ENCODE assay signal across 8 cellular contexts in genomic region chr16:89909777-89910716, GRCh38. TPM values are rescaled to one million over a fixed set of nuclear protein-coding genes. Genes with fewer than 3 reads are reported as not detected.
DNase-seq lines count a peak whose midpoint lies in the region; ATAC-seq and TF ChIP-seq lines count a peak whose summit lies in the region.

No MANE protein-coding gene starts in this region.

- H3K27ac Mint-ChIP-seq in CD4-positive, alpha-beta memory T cell, result peak overlapping the region in 3 of 7 donors; percentile 59 to 78 (median 73)

- CTCF ChIA-PET in CD4-positive, alpha-beta memory T cell (lab: Charles Lee; ENCODE audit: partially characterized antibody), result interaction anchor here (0.7 to 3.5 kb wide), 23 partner anchors 9 to 268 kb away, joined by 3 to 33 read pairs (median 3); partner anchors contain the start of genes MC1R and SPATA2L

- no peak for TF ChIP-seq POLR2A in transverse colon (IDR thresholded peaks at IDR 0.05)

- H3K4me3 Mint-ChIP-seq in CD4-positive, alpha-beta memory T cell, result no peak overlapping the region

- no peaks in the 10 kb centered on the region for H3K27me3 ChIP-seq in CD4-positive, alpha-beta memory T cell (ENCODE audit: insufficient read depth, low read length)
- no peaks in the 10 kb centered on the region for H3K27me3 ChIP-seq in neutrophil
- no peaks in the 10 kb centered on the region for H3K27me3 ChIP-seq in transverse colon

- TF ChIP-seq CTCF in foreskin fibroblast (IDR thresholded peaks at IDR 0.05; ENCODE audit: low read depth, low read length) (peak; percentile 90), neutrophil (IDR thresholded peaks at IDR 0.05) (peak; percentile 74), transverse colon (IDR thresholded peaks at IDR 0.05) (peak; percentile 82 to 89 (median 89))

- ATAC-seq in HG03460 (IDR thresholded peaks at IDR 0.05; ENCODE audit: unreplicated experiment), result peak; percentile 56

- H3K4me1 Mint-ChIP-seq in CD4-positive, alpha-beta memory T cell, result peaks cover 3 to 23% (median 5%) of the 10 kb centered on the region in 4 donors

- POLR2A ChIA-PET in CD4-positive, alpha-beta memory T cell (lab: Charles Lee; ENCODE audit: partially characterized antibody), result interaction anchor here (0.6 to 2.3 kb wide), 8 partner anchors 9 to 213 kb away, joined by 3 to 9 read pairs (median 4); partner anchors contain the start of genes MC1R, TCF25 and TUBB3

- no peaks in the 10 kb centered on the region for H3K9me3 Mint-ChIP-seq in CD4-positive, alpha-beta memory T cell

- H3K9me3 ChIP-seq in CD4-positive, alpha-beta memory T cell (ENCODE audit: control insufficient read depth in 1 of 2, low read length in 2 of 2), result no peaks in the 10 kb centered on the region
- no peaks in the 10 kb centered on the region for H3K9me3 ChIP-seq in neutrophil
- no peaks in the 10 kb centered on the region for H3K9me3 ChIP-seq in transverse colon

- peaks cover 3% of the 10 kb centered on the region for H3K4me1 ChIP-seq in CD4-positive, alpha-beta memory T cell (ENCODE audit: insufficient read depth, low read length)
- no peaks in the 10 kb centered on the region for H3K4me1 ChIP-seq in neutrophil (ENCODE audit: control insufficient read depth in 1 of 2, insufficient read depth in 1 of 2, low read depth in 1 of 2, low read length in 1 of 2)
- H3K4me1 ChIP-seq in transverse colon, result peaks cover 0 to 5% (median 2%) of the 10 kb centered on the region in 4 donors

- no peak overlapping the region for H3K4me3 ChIP-seq in CD4-positive, alpha-beta memory T cell (ENCODE audit: low read length in 2 of 2)
- H3K4me3 ChIP-seq in foreskin fibroblast (ENCODE audit: low read depth in 1 of 2, low read length in 2 of 2) (no peak overlapping the region), neutrophil (ENCODE audit: low read depth in 1 of 2, low read length in 1 of 2) (no peak overlapping the region), transverse colon (no peak overlapping the region)

- peak; percentile 61 to 73 (median 65) for DNase-seq in CD4-positive, alpha-beta memory T cell
- DNase-seq in SHP77 (lab: John Stamatoyannopoulos, UW) (peak; percentile 62 to 79), activated gamma-delta T cell (lab: John Stamatoyannopoulos, UW) (peak; percentile 47), foreskin fibroblast (peak; percentile 60 to 89), transverse colon (peak; percentile 79)
- no peak for DNase-seq in NK-92 treated with Interleukin-12 subunit alpha and Interleukin-12 subunit beta, amount 100 ng/mL, for 24 hours (lab: John Stamatoyannopoulos, UW)

- in situ Hi-C loops in transverse colon (cut with MboI; ENCODE audit: low pct_ligation_motif_present in 1 of 4, low pct_unique_long_range_greater_than_20kb in 1 of 4, low sequenced_read_pairs in 3 of 4), result no loop called here

- H3K27me3 Mint-ChIP-seq in CD4-positive, alpha-beta memory T cell, result no peaks in the 10 kb centered on the region

- no peak for TF ChIP-seq EP300 in transverse colon (IDR thresholded peaks at IDR 0.05; ENCODE audit: low read depth)

- intact Hi-C loops in CD4-positive, alpha-beta memory T cell (cut with micrococcal nuclease), result loop anchor here (1.0 kb wide), 1 partner anchor 210 kb away; no protein-coding TSS in a partner anchor
- intact Hi-C loops in transverse colon (cut with DNase I; ENCODE audit: low total_unique reads), result no loop called here

- H3K36me3 Mint-ChIP-seq in CD4-positive, alpha-beta memory T cell, result peaks cover 17 to 40% of the 10 kb centered on the region in 2 donors

- H3K36me3 ChIP-seq in CD4-positive, alpha-beta memory T cell (ENCODE audit: insufficient read depth, low read length), result peaks cover 18% of the 10 kb centered on the region
- H3K36me3 ChIP-seq in neutrophil, result peaks cover 86% of the 10 kb centered on the region
- peaks cover 0 to 24% (median 12%) of the 10 kb centered on the region in 4 donors for H3K36me3 ChIP-seq in transverse colon

- 59 to 100% methylated on average over 2 to 47 of the region's 47 CpGs for WGBS in transverse colon (ENCODE audit: low coverage in 1 of 2), 2 donors

- no peak overlapping the region for H3K27ac ChIP-seq in CD4-positive, alpha-beta memory T cell (ENCODE audit: low read depth, low read length)
- H3K27ac ChIP-seq in neutrophil, result no peak overlapping the region
- peak overlapping the region in 3 of 4 donors; percentile 26 to 54 (median 44) for H3K27ac ChIP-seq in transverse colon

RNA-seq across cellular contexts. Expression of gene MC1R, which starts 8.6 kb away (rescaled TPM):
- 10 to 100 TPM; 12.6 to 13.5 TPM for total RNA-seq in CD4-positive, alpha-beta memory T cell
- under 1 TPM in 1 of 2 donors, not detected in 1; 0.22 TPM for polyA plus RNA-seq in CD4-positive, alpha-beta memory T cell
- total RNA-seq in transverse colon, result 1 to 10 TPM; 2.9 to 7.2 (median 6.7) TPM

RNA-seq across cellular contexts. Expression of gene TUBB3, which starts 13.1 kb away (rescaled TPM):
- under 1 TPM in 1 of 2 experiments, not detected in 1; 0.73 TPM for total RNA-seq in CD4-positive, alpha-beta memory T cell
- not detected for polyA plus RNA-seq in CD4-positive, alpha-beta memory T cell
- total RNA-seq in transverse colon, result 10 to 100 TPM in 1 of 4 donors, 1 to 10 TPM in 3; 2.4 to 12.7 (median 4.6) TPM

RNA-seq across cellular contexts. Expression of gene TCF25, which starts 36.7 kb away (rescaled TPM):
- total RNA-seq in CD4-positive, alpha-beta memory T cell, result 100 to 1,000 TPM; 283 to 308 TPM
- polyA plus RNA-seq in CD4-positive, alpha-beta memory T cell, result 100 to 1,000 TPM in 1 of 2 donors, 10 to 100 TPM in 1; 86.4 to 108 TPM
- 100 to 1,000 TPM; 202 to 648 (median 354) TPM for total RNA-seq in transverse colon

RNA-seq across cellular contexts. Expression of gene DEF8, which starts 38.5 kb away (rescaled TPM):
- 10 to 100 TPM; 45.5 to 46.0 TPM for total RNA-seq in CD4-positive, alpha-beta memory T cell
- 10 to 100 TPM; 30.7 to 40.6 TPM for polyA plus RNA-seq in CD4-positive, alpha-beta memory T cell
- total RNA-seq in transverse colon, result 10 to 100 TPM; 54.8 to 96.7 (median 78.1) TPM

Comparison
In these comparisons a context has a peak if more than half of its experiments do, and no peak if none do; other contexts are left out.
1. H3K27ac ChIP-seq: peak in transverse colon (3 of 4); none in CD4-positive, alpha-beta memory T cell (single experiment) and neutrophil (single experiment).
2. Peak in every context shown above with its lines, with median percentiles within 50 percentile points of each other: CTCF ChIP-seq.